ENCODE assay signal across 19 cellular contexts in genomic region chr7:43876976-43877745, GRCh38.
"Had no signal": no experiment of that assay in that cellular context is flagged by ENCODE, and none has a peak within 500 bp of the region (broad histone marks: within the 10 kb centered on the region; RNA-seq: fewer than 3 reads in every experiment).

No MANE protein-coding gene starts in this region.

- H3K9me3 Mint-ChIP-seq: brain had no signal

- H3K4me1 ChIP-seq: parathyroid adenoma had no signal

- H3K27me3 ChIP-seq: heart right ventricle, neutrophil, suprapubic skin had no signal

- ATAC-seq: activated CD8-positive, alpha-beta T cell treated with anti-CD3 and anti-CD28 coated beads, Interleukin-2, amount 10 ng/mL, durations not matched to agents 7 days and 5 days; left colon; stimulated activated naive CD8-positive, alpha-beta T cell treated with anti-CD3 and anti-CD28 coated beads, Interleukin-15, Interleukin-2, amounts not matched to agents 100 U/mL and 50 U/mL, for 24 hours had no signal

- DNase-seq: activated CD4-positive, alpha-beta T cell treated with anti-CD3 and anti-CD28 coated beads for 48 hours; activated CD8-positive, alpha-beta T cell treated with anti-CD3 and anti-CD28 coated beads, Interleukin-2, amount 10 ng/mL, durations not matched to agents 7 days and 5 days; activated gamma-delta T cell treated with Interleukin-2 at 50 U/mL for 16 hours; cerebellar nuclear complex; effector memory CD4-positive, alpha-beta T cell; heart right ventricle; left colon; stimulated activated CD4-positive, alpha-beta T cell treated with anti-CD3 and anti-CD28 coated beads, Interleukin-15, amount 100 ng/mL, for 24 hours; stimulated activated CD4-positive, alpha-beta T cell treated with anti-CD3 and anti-CD28 coated beads, Interleukin-4, amount 100 ng/mL, for 24 hours; stimulated activated naive CD8-positive, alpha-beta T cell treated with anti-CD3 and anti-CD28 coated beads, Interleukin-15, Interleukin-2, amounts not matched to agents 100 U/mL and 50 U/mL, for 24 hours; T-helper 2 cell; trophoblast cell had no signal

- H3K27ac ChIP-seq: neutrophil, parathyroid adenoma, skin epidermis, suprapubic skin had no signal

- H3K27me3 Mint-ChIP-seq: activated naive CD8-positive, alpha-beta T cell; brain; naive B cell had no signal

- H3K9me3 ChIP-seq: heart right ventricle, neutrophil, suprapubic skin had no signal

- H3K4me3 ChIP-seq: heart right ventricle, skin epidermis, suprapubic skin had no signal

- H3K4me3 Mint-ChIP-seq: activated CD8-positive, alpha-beta T cell treated with anti-CD3 and anti-CD28 coated beads, Interleukin-2, amount 10 ng/mL, durations not matched to agents 7 days and 5 days; activated naive CD8-positive, alpha-beta T cell; brain; naive B cell had no signal

- H3K27ac Mint-ChIP-seq: activated CD8-positive, alpha-beta T cell treated with anti-CD3 and anti-CD28 coated beads, Interleukin-2, amount 10 ng/mL, durations not matched to agents 7 days and 5 days; activated naive CD8-positive, alpha-beta T cell had no signal
